In the genomic region with DNA sequence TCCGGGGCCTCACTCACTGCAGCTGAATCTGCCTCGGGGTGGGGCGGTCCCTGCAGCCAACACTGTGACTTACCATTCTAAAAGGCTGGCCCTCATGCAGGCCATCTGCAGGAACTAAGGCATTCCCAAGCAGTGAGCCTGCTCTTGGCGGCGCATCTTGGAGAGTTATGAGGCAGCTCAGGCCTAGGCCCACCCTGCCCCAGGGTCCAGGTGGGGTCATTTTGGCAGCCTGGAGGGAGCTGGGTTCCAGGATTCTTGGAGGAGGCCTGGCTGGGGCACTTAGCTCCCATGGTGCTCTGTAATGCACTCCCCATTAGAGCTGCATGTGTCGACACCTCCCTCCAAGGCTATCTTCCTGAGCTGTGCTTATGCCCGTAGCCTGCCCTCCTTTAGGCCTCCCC, we compare ENCODE assay signal across 15 cellular contexts. TPM values are rescaled to one million over a fixed set of nuclear protein-coding genes. Genes with fewer than 3 reads are reported as not detected.
A peak's percentile ranks its signal among the peaks of the same experiment; 100 is the strongest.
DNase-seq lines count a peak whose midpoint lies in the region; ATAC-seq, FAIRE-seq and TF ChIP-seq lines count a peak whose summit lies in the region.
"Had no signal": no experiment of that assay in that cellular context is flagged by ENCODE, and none has a peak within 500 bp of the region (broad histone marks: within the 10 kb centered on the region; RNA-seq: fewer than 3 reads in every experiment).

No MANE protein-coding gene starts in this region.

- H4K20me1 ChIP-seq in GM23248 (ENCODE audit: insufficient read depth), result no peaks in the 10 kb centered on the region

- no peaks in the 10 kb centered on the region for H3K9me2 ChIP-seq in GM23248 (ENCODE audit: insufficient read depth)

- 11 to 17% methylated on average over 7 of the region's 7 CpGs for WGBS in GM23248 (ENCODE audit: low coverage in 1 of 2, low lambda C conversion rate in 2 of 2, missing lambda C conversion rate in 2 of 2), 2 experiments
- 76 to 78% methylated on average over 2 to 7 of the region's 7 CpGs for WGBS in testis, 2 donors
- WGBS in small intestine, 3 donors, result 81 to 97% (median 92%) methylated on average over 7 of the region's 7 CpGs

- H3K79me2 ChIP-seq in GM23248 (ENCODE audit: insufficient read depth), result no peaks in the 10 kb centered on the region

- FAIRE-seq in small intestine (lab: Jason Lieb, UNC), result no peak

- H3K27ac ChIP-seq in GM23248 (peak overlapping the region; percentile 78), cingulate gyrus (ENCODE audit: low read depth, low read length) (peak overlapping the region; percentile 77), testis (no peak overlapping the region), small intestine (ENCODE audit: low read depth in 1 of 2, low read length in 1 of 2) (no peak overlapping the region)

- H3F3A ChIP-seq in GM23248 (ENCODE audit: insufficient read depth), result peaks cover 18% of the 10 kb centered on the region

- no peak for TF ChIP-seq POLR2A in testis (IDR thresholded peaks at IDR 0.05)

- in situ Hi-C loops in GM23248 (cut with MboI), result no loop called here

- H2AFZ ChIP-seq in GM23248, result peak overlapping the region; percentile 82

- no peak overlapping the region for H3K4me2 ChIP-seq in GM23248 (ENCODE audit: unreplicated experiment)

- TF ChIP-seq CTCF in testis (IDR thresholded peaks at IDR 0.05), result no peak

- peak overlapping the region; percentile 55; the same call in 1 of the 2 replicates for H3K9ac ChIP-seq in GM23248

- no peak for ATAC-seq in left lobe of liver

- intact Hi-C loops in testis (cut with DNase I; ENCODE audit: low total_unique reads), result no loop called here

- H3K4me3 ChIP-seq in GM23248, result no peak overlapping the region
- H3K4me3 ChIP-seq in testis, result no peak overlapping the region
- no peak overlapping the region for H3K4me3 ChIP-seq in small intestine (ENCODE audit: low read depth in 1 of 2, low read length in 2 of 2)

- H3K9me3 ChIP-seq in GM23248 (ENCODE audit: low read depth), result no peaks in the 10 kb centered on the region
- no peaks in the 10 kb centered on the region for H3K9me3 ChIP-seq in testis
- H3K9me3 ChIP-seq in small intestine (ENCODE audit: control insufficient read depth, low read depth), result no peaks in the 10 kb centered on the region

- H3K36me3 ChIP-seq in GM23248 (ENCODE audit: low read depth) (no peaks in the 10 kb centered on the region), testis (ENCODE audit: low read depth, missing control alignments) (no peaks in the 10 kb centered on the region), small intestine (ENCODE audit: control insufficient read depth in 2 of 2, insufficient read depth in 2 of 2, low read length in 2 of 2) (no peaks in the 10 kb centered on the region)

- H3K27me3 ChIP-seq in GM23248 (replicated peaks; ENCODE audit: insufficient read depth) (no peaks in the 10 kb centered on the region), testis (no peaks in the 10 kb centered on the region), small intestine (ENCODE audit: control insufficient read depth in 2 of 2, insufficient read depth in 2 of 2, low read length in 2 of 2) (no peaks in the 10 kb centered on the region)

- peaks cover 17% of the 10 kb centered on the region for H3K4me1 ChIP-seq in GM23248 (ENCODE audit: insufficient read depth)
- H3K4me1 ChIP-seq in testis, result no peaks in the 10 kb centered on the region
- H3K4me1 ChIP-seq in small intestine (ENCODE audit: control insufficient read depth in 2 of 2, insufficient read depth in 1 of 2, low read depth in 1 of 2, low read length in 1 of 2), result no peaks in the 10 kb centered on the region

- DNase-seq in GM23248 (peak; percentile 93), left lobe of liver (ENCODE audit: low spot score) (peak; percentile 14), testis (peak; percentile 56), UCSD-AML1 (lab: John Stamatoyannopoulos, UW; ENCODE audit: unreplicated experiment) (no peak), small intestine (no peak)
- no peak for DNase-seq in stimulated activated CD4-positive, alpha-beta T cell treated with anti-CD3 and anti-CD28 coated beads, Interleukin-12 subunit alpha, Interleukin-12 subunit beta, amount 100 ng/mL, for 4 hours
- DNase-seq: activated CD4-positive, alpha-beta T cell treated with anti-CD3 and anti-CD28 coated beads, Interleukin-2, amount 50 U/mL, for 48 hours; activated gamma-delta T cell treated with Interleukin-2 at 50 U/mL for 16 hours; CD4-positive, alpha-beta memory T cell; foreskin melanocyte; GF-D8; NK-92 treated with Interleukin-12 subunit alpha and Interleukin-12 subunit beta, amount 100 ng/mL, for 24 hours; nucleus accumbens; SIG-M5 had no signal

RNA-seq across cellular contexts. Expression of a gene that starts 14.8 kb away (rescaled TPM):
- 33.0 and 33.1 TPM in 2 replicates for total RNA-seq in GM23248 (2014; rRNA removed; shearing (Covaris generic))
- polyA plus RNA-seq in GM23248 (2016; fragmentation: Nextera tagmentation; extraction: Ambion mirVana), result 23.9 and 24.3 TPM in 2 replicates
- 28.6 TPM for total RNA-seq in left lobe of liver
- total RNA-seq in testis, result 10 to 100 TPM; 25.0 to 28.7 TPM
- polyA plus RNA-seq in testis (ENCODE audit: insufficient read depth, low read depth, low replicate concordance), result 38.8 TPM
- polyA plus RNA-seq in small intestine, result 10 to 100 TPM in 2 of 3 donors, 1 to 10 TPM in 1; 6.7 to 40.7 (median 16.8) TPM

Comparison
In these comparisons a context has a peak if more than half of its experiments do, and no peak if none do; other contexts are left out.
1. DNase-seq: peak in GM23248 (single experiment), left lobe of liver (single experiment) and testis (single experiment); none in UCSD-AML1 (single experiment), stimulated activated CD4-positive, alpha-beta T cell treated with anti-CD3 and anti-CD28 coated beads, Interleukin-12 subunit alpha, Interleukin-12 subunit beta, amount 100 ng/mL, for 4 hours (single experiment) and small intestine (single experiment).
2. H3K27ac ChIP-seq: peak in GM23248 (single experiment) and cingulate gyrus (single experiment); none in testis (0 of 2) and small intestine (0 of 2).